Comparison of ENCODE assay signal across 35 cellular contexts in genomic region chr12:69069479-69069878, GRCh38.
"Had no signal": no experiment of that assay in that cellular context is flagged by ENCODE, and none has a peak within 500 bp of the region (broad histone marks: within the 10 kb centered on the region; RNA-seq: fewer than 3 reads in every experiment).

No MANE protein-coding gene starts in this region.

- H3K36me3 ChIP-seq: adrenal gland, brain microvascular endothelial cell, breast epithelium had no signal

- H3K27me3 ChIP-seq: adrenal gland, body of pancreas, brain microvascular endothelial cell, breast epithelium had no signal

- H3K27ac Mint-ChIP-seq: activated B cell treated with CpG ODN at 0.5 μM for 24 hours; activated CD4-positive, alpha-beta memory T cell treated with anti-CD3 and anti-CD28 coated beads for 36 hours; activated CD4-positive, alpha-beta T cell treated with anti-CD3 and anti-CD28 coated beads, Interleukin-2, amount 10 ng/mL, durations not matched to agents 24 days and 14 days; activated CD8-positive, alpha-beta T cell treated with anti-CD3 and anti-CD28 coated beads for 36 hours; activated naive CD8-positive, alpha-beta T cell treated with anti-CD3 and anti-CD28 coated beads for 36 hours; activated T-cell treated with anti-CD3 and anti-CD28 coated beads, Interleukin-2, amount 50 U/mL, for 72 hours; activated T-helper 1 cell treated with anti-CD3 and anti-CD28 coated beads, Interleukin-12 subunit alpha, Interleukin-12 subunit beta, Interleukin-2, Interleukin-4 antibody, amounts not matched to agents 30 ng/mL and 10 ng/mL and 1 ng/mL, durations not matched to agents 14 hours and 24 hours and 36 hours; activated T-helper 17 cell treated with anti-CD3 and anti-CD28 coated beads, Interleukin-2, amount 50 U/mL, for 72 hours; T-helper 1 cell treated with Interleukin-12 subunit alpha and Interleukin-12 subunit beta and Interleukin-4 antibody, amounts not matched to agents 30 μg/mL and 1 μg/mL, for 36 hours; T-helper 2 cell treated with Interferon-gamma antibody and Interleukin-4, amounts not matched to agents 5 μg/mL and 100 μg/mL, for 36 hours had no signal

- H3K36me3 Mint-ChIP-seq: activated CD4-positive, alpha-beta memory T cell treated with anti-CD3 and anti-CD28 coated beads for 36 hours; activated naive CD4-positive, alpha-beta T cell treated with anti-CD3 and anti-CD28 coated beads, Interleukin-2, amount 50 U/mL, for 72 hours; activated naive CD8-positive, alpha-beta T cell treated with anti-CD3 and anti-CD28 coated beads for 36 hours had no signal

- H3K4me3 Mint-ChIP-seq: activated B cell treated with CpG ODN at 0.5 μM for 24 hours; activated CD4-positive, alpha-beta memory T cell treated with anti-CD3 and anti-CD28 coated beads for 36 hours; activated CD4-positive, alpha-beta T cell treated with anti-CD3 and anti-CD28 coated beads, Interleukin-2, amount 10 ng/mL, durations not matched to agents 24 days and 14 days; activated CD8-positive, alpha-beta T cell treated with anti-CD3 and anti-CD28 coated beads for 36 hours; activated naive CD4-positive, alpha-beta T cell treated with anti-CD3 and anti-CD28 coated beads for 36 hours; activated naive CD8-positive, alpha-beta T cell treated with anti-CD3 and anti-CD28 coated beads for 36 hours; activated T-cell treated with anti-CD3 and anti-CD28 coated beads, Interleukin-2, amount 50 U/mL, for 4 hours; activated T-cell treated with anti-CD3 and anti-CD28 coated beads, Interleukin-2, amount 50 U/mL, for 72 hours; activated T-helper 1 cell treated with anti-CD3 and anti-CD28 coated beads, Interleukin-12 subunit alpha, Interleukin-12 subunit beta, Interleukin-2, Interleukin-4 antibody, amounts not matched to agents 30 ng/mL and 10 ng/mL and 1 ng/mL, durations not matched to agents 14 hours and 24 hours and 36 hours; activated T-helper 17 cell treated with anti-CD3 and anti-CD28 coated beads, Interleukin-2, amount 50 U/mL, for 72 hours; central memory CD8-positive, alpha-beta T cell; T-helper 1 cell treated with Interleukin-12 subunit alpha and Interleukin-12 subunit beta and Interleukin-4 antibody, amounts not matched to agents 30 μg/mL and 1 μg/mL, for 36 hours; T-helper 2 cell treated with Interferon-gamma antibody and Interleukin-4, amounts not matched to agents 5 μg/mL and 100 μg/mL, for 36 hours had no signal

- H3K9me3 ChIP-seq: adrenal gland, body of pancreas, breast epithelium had no signal

- H3K4me1 Mint-ChIP-seq: activated B cell treated with CpG ODN at 0.5 μM for 24 hours; central memory CD8-positive, alpha-beta T cell had no signal

- H3K27me3 Mint-ChIP-seq: activated naive CD8-positive, alpha-beta T cell treated with anti-CD3 and anti-CD28 coated beads for 36 hours had no signal

- H3K9me3 Mint-ChIP-seq: activated B cell treated with CpG ODN at 0.5 μM for 24 hours; activated CD4-positive, alpha-beta memory T cell treated with anti-CD3 and anti-CD28 coated beads for 36 hours; activated CD4-positive, alpha-beta T cell treated with anti-CD3 and anti-CD28 coated beads, Interleukin-2, amount 10 ng/mL, durations not matched to agents 24 days and 14 days; activated CD8-positive, alpha-beta T cell treated with anti-CD3 and anti-CD28 coated beads for 36 hours; activated naive CD4-positive, alpha-beta T cell treated with anti-CD3 and anti-CD28 coated beads for 36 hours; activated naive CD4-positive, alpha-beta T cell treated with anti-CD3 and anti-CD28 coated beads, Interleukin-2, amount 50 U/mL, for 72 hours; activated naive CD8-positive, alpha-beta T cell treated with anti-CD3 and anti-CD28 coated beads for 36 hours; activated T-cell treated with anti-CD3 and anti-CD28 coated beads, Interleukin-2, amount 50 U/mL, for 4 hours; activated T-cell treated with anti-CD3 and anti-CD28 coated beads, Interleukin-2, amount 50 U/mL, for 72 hours; activated T-helper 1 cell treated with anti-CD3 and anti-CD28 coated beads, Interleukin-12 subunit alpha, Interleukin-12 subunit beta, Interleukin-2, Interleukin-4 antibody, amounts not matched to agents 30 ng/mL and 10 ng/mL and 1 ng/mL, durations not matched to agents 14 hours and 24 hours and 36 hours; activated T-helper 17 cell treated with anti-CD3 and anti-CD28 coated beads, Interleukin-2, amount 50 U/mL, for 72 hours; central memory CD8-positive, alpha-beta T cell; T-helper 1 cell treated with Interleukin-12 subunit alpha and Interleukin-12 subunit beta and Interleukin-4 antibody, amounts not matched to agents 30 μg/mL and 1 μg/mL, for 36 hours; T-helper 2 cell treated with Interferon-gamma antibody and Interleukin-4, amounts not matched to agents 5 μg/mL and 100 μg/mL, for 36 hours had no signal

- H3K4me1 ChIP-seq: adrenal gland had no signal

- H3K4me3 ChIP-seq: adrenal gland, body of pancreas, breast epithelium had no signal

- DNase-seq: activated B cell treated with CpG ODN at 0.5 μM for 24 hours; activated CD4-positive, alpha-beta memory T cell treated with anti-CD3 and anti-CD28 coated beads for 36 hours; activated CD4-positive, alpha-beta T cell treated with anti-CD3 and anti-CD28 coated beads for 4 hours; activated CD4-positive, alpha-beta T cell treated with anti-CD3 and anti-CD28 coated beads, Interleukin-2, amount 10 ng/mL, durations not matched to agents 24 days and 14 days; activated CD4-positive, alpha-beta T cell treated with anti-CD3 and anti-CD28 coated beads, Interleukin-2, amount 50 U/mL, for 1 hour; activated CD4-positive, alpha-beta T cell treated with anti-CD3 and anti-CD28 coated beads, Interleukin-2, amount 50 U/mL, for 4 hours; activated CD4-positive, CD25-positive, alpha-beta regulatory T cell treated with anti-CD3 and anti-CD28 coated beads, Interleukin-2, amount 50 U/mL, for 72 hours; activated CD8-positive, alpha-beta memory T cell treated with anti-CD3 and anti-CD28 coated beads, Interleukin-2, amount 50 U/mL, for 4 hours; activated CD8-positive, alpha-beta T cell treated with anti-CD3 and anti-CD28 coated beads for 36 hours; activated effector memory CD4-positive, alpha-beta T cell treated with anti-CD3 and anti-CD28 coated beads, Interleukin-2, amount 50 U/mL, for 16 hours; activated gamma-delta T cell treated with Interleukin-2 at 50 U/mL for 16 hours; activated naive CD4-positive, alpha-beta T cell; activated naive CD4-positive, alpha-beta T cell treated with anti-CD3 and anti-CD28 coated beads for 36 hours; activated naive CD4-positive, alpha-beta T cell treated with anti-CD3 and anti-CD28 coated beads, Interleukin-2, amount 50 U/mL, for 16 hours; activated naive CD8-positive, alpha-beta T cell treated with anti-CD3 and anti-CD28 coated beads for 36 hours; activated T-cell treated with anti-CD3 and anti-CD28 coated beads for 4 hours; activated T-cell treated with anti-CD3 and anti-CD28 coated beads, Interleukin-2, amount 50 U/mL, for 1 hour; activated T-cell treated with anti-CD3 and anti-CD28 coated beads, Interleukin-2, amount 50 U/mL, for 4 hours; activated T-cell treated with anti-CD3 and anti-CD28 coated beads, Interleukin-2, amount 50 U/mL, for 72 hours; adrenal gland; amniotic stem cell; aorta; body of pancreas; brain microvascular endothelial cell; cerebellar nuclear complex; T-helper 2 cell; T-helper 9 cell had no signal

- H3K27ac ChIP-seq: adrenal gland, brain microvascular endothelial cell, breast epithelium, VCaP had no signal
